Comparison of ENCODE assay signal across 1 cellular context in the genomic region with DNA sequence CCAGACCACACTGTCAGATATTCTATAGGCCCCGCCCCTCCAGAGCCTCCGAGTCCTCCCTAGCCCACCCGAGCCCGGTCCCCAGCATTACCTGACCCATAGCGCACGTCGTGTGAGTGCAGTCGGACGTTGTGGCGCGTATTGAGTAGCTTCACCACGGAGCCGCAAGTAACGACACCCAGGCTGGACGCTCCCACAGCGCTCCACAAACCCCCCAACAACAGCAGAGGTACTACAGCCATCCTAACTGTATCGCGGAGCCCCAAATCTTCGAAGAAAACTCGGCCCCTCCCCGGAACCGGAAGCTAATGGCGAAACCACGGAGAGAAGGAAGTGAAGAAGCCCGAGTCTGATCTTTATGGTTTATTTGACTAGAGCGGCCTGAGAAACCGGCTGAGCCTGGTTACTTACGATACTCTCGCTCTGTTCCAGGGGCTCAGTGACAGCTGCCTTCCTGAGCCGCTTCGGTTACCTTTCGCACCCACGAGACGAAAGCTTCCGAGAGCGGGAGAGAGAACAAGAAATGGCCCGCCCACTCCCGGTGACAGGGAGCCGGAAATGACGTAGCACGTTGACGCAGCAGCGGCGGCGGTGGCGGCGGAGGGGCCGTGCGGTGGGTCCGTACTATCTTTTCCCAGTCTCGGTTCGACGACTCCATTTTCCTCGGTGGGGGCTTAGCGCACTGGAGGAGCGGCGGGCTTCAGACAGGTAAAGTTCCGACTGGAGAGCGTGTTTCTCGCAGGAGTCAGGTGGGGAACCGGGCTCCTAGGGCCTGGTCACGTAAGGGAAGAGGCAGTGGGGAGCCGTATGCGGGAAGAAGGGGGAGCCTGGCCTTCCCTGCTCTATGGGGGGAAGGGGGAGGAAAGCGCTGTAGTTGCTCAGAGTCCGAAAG.
TF ChIP-seq lines count a peak whose summit lies in the region.

A gene with protein sequence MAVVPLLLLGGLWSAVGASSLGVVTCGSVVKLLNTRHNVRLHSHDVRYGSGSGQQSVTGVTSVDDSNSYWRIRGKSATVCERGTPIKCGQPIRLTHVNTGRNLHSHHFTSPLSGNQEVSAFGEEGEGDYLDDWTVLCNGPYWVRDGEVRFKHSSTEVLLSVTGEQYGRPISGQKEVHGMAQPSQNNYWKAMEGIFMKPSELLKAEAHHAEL (minus strand): TSS at position 272 of the 892 bp plus-strand sequence. CDS start 30 bp downstream, at position 242.
A gene (plus strand): TSS at position 571 of the 892 bp plus-strand sequence. CDS start 11,197 bp downstream, outside the sequence.

TF ChIP-seq in K562, 482 proteins besides CTCF, POLR2A, EP300 and RAD21 (continued from another document and continues in another):
- TF ChIP-seq, protein P1, sequence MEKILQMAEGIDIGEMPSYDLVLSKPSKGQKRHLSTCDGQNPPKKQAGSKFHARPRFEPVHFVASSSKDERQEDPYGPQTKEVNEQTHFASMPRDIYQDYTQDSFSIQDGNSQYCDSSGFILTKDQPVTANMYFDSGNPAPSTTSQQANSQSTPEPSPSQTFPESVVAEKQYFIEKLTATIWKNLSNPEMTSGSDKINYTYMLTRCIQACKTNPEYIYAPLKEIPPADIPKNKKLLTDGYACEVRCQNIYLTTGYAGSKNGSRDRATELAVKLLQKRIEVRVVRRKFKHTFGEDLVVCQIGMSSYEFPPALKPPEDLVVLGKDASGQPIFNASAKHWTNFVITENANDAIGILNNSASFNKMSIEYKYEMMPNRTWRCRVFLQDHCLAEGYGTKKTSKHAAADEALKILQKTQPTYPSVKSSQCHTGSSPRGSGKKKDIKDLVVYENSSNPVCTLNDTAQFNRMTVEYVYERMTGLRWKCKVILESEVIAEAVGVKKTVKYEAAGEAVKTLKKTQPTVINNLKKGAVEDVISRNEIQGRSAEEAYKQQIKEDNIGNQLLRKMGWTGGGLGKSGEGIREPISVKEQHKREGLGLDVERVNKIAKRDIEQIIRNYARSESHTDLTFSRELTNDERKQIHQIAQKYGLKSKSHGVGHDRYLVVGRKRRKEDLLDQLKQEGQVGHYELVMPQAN (IDR thresholded peaks at IDR 0.05; ENCODE audit: borderline replicate concordance), result peak; percentile 94
- TF ChIP-seq ZNF444 (CRISPR knock-in tag; IDR thresholded peaks at IDR 0.05), result no peak
- peak; percentile 96 for TF ChIP-seq POLR2G (IDR thresholded peaks at IDR 0.05; ENCODE audit: low read depth, low read length)
- no peak for TF ChIP-seq ZNF224 (CRISPR knock-in tag; IDR thresholded peaks at IDR 0.05)
- no peak; the same call in 1 of the 2 replicates for TF ChIP-seq FOXK1 (CRISPR knock-in tag; IDR thresholded peaks at IDR 0.05; ENCODE audit: borderline replicate concordance)
- no peak for TF ChIP-seq ETS2 (tag; IDR thresholded peaks at IDR 0.05; ENCODE audit: borderline replicate concordance, poor library complexity, severe bottlenecking)
- TF ChIP-seq ZNF184 (CRISPR knock-in tag; IDR thresholded peaks at IDR 0.05), result no peak
- TF ChIP-seq, protein P2, sequence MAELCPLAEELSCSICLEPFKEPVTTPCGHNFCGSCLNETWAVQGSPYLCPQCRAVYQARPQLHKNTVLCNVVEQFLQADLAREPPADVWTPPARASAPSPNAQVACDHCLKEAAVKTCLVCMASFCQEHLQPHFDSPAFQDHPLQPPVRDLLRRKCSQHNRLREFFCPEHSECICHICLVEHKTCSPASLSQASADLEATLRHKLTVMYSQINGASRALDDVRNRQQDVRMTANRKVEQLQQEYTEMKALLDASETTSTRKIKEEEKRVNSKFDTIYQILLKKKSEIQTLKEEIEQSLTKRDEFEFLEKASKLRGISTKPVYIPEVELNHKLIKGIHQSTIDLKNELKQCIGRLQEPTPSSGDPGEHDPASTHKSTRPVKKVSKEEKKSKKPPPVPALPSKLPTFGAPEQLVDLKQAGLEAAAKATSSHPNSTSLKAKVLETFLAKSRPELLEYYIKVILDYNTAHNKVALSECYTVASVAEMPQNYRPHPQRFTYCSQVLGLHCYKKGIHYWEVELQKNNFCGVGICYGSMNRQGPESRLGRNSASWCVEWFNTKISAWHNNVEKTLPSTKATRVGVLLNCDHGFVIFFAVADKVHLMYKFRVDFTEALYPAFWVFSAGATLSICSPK (IDR thresholded peaks at IDR 0.05; ENCODE audit: borderline replicate concordance), result no peak
- no peak for TF ChIP-seq ZNF764 (CRISPR knock-in tag; IDR thresholded peaks at IDR 0.05; ENCODE audit: low read depth)
- no peak for TF ChIP-seq HDAC6 (IDR thresholded peaks at IDR 0.05; ENCODE audit: low read depth, low read length)
- TF ChIP-seq POLR2AphosphoS5 (IDR thresholded peaks at IDR 0.05; ENCODE audit: control insufficient read depth, insufficient read depth, low read depth, low read length), result peak; percentile 85
- peak; percentile 22 to 88 (median 40) for TF ChIP-seq YY1 (IDR thresholded peaks at IDR 0.05; ENCODE audit: borderline replicate concordance in 1 of 3, control insufficient read depth in 1 of 3, extremely low read depth in 1 of 3, insufficient read depth in 3 of 3, insufficient read length in 1 of 3, insufficient replicate concordance in 2 of 3, low read depth in 1 of 3, low read length in 2 of 3)
- peak; percentile 86; the same call in 1 of the 2 replicates for TF ChIP-seq CBX1 (IDR thresholded peaks at IDR 0.05; ENCODE audit: low read depth)
- no peak for TF ChIP-seq PCBP2 (IDR thresholded peaks at IDR 0.05; ENCODE audit: low read depth, low read length, poor library complexity, severe bottlenecking)
- no peak for TF ChIP-seq HDAC3 (IDR thresholded peaks at IDR 0.05; ENCODE audit: borderline replicate concordance, partially characterized antibody)
- peak; percentile 90 for TF ChIP-seq ELF1 (tag; IDR thresholded peaks at IDR 0.05)
- TF ChIP-seq, protein P3, sequence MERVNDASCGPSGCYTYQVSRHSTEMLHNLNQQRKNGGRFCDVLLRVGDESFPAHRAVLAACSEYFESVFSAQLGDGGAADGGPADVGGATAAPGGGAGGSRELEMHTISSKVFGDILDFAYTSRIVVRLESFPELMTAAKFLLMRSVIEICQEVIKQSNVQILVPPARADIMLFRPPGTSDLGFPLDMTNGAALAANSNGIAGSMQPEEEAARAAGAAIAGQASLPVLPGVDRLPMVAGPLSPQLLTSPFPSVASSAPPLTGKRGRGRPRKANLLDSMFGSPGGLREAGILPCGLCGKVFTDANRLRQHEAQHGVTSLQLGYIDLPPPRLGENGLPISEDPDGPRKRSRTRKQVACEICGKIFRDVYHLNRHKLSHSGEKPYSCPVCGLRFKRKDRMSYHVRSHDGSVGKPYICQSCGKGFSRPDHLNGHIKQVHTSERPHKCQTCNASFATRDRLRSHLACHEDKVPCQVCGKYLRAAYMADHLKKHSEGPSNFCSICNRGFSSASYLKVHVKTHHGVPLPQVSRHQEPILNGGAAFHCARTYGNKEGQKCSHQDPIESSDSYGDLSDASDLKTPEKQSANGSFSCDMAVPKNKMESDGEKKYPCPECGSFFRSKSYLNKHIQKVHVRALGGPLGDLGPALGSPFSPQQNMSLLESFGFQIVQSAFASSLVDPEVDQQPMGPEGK (CRISPR knock-in tag; IDR thresholded peaks at IDR 0.05; ENCODE audit: borderline replicate concordance), result no peak
- TF ChIP-seq FOXA3 (CRISPR knock-in tag; conservative IDR thresholded peaks at IDR 0.05 in 1 of 2, IDR thresholded peaks at IDR 0.05 in 1 of 2), result 0 out of 4 replicates have a peak, but pooled peaks of 1 of the 2 experiments have one; percentile 31
- TF ChIP-seq NCOA1 (IDR thresholded peaks at IDR 0.05; ENCODE audit: low read depth), result peak; percentile 62; the same call in 1 of the 2 replicates
- peak; percentile 92 for TF ChIP-seq EGR1 (conservative IDR thresholded peaks at IDR 0.05)
- no peak for TF ChIP-seq XRCC3 (IDR thresholded peaks at IDR 0.05)
- TF ChIP-seq, protein P4, sequence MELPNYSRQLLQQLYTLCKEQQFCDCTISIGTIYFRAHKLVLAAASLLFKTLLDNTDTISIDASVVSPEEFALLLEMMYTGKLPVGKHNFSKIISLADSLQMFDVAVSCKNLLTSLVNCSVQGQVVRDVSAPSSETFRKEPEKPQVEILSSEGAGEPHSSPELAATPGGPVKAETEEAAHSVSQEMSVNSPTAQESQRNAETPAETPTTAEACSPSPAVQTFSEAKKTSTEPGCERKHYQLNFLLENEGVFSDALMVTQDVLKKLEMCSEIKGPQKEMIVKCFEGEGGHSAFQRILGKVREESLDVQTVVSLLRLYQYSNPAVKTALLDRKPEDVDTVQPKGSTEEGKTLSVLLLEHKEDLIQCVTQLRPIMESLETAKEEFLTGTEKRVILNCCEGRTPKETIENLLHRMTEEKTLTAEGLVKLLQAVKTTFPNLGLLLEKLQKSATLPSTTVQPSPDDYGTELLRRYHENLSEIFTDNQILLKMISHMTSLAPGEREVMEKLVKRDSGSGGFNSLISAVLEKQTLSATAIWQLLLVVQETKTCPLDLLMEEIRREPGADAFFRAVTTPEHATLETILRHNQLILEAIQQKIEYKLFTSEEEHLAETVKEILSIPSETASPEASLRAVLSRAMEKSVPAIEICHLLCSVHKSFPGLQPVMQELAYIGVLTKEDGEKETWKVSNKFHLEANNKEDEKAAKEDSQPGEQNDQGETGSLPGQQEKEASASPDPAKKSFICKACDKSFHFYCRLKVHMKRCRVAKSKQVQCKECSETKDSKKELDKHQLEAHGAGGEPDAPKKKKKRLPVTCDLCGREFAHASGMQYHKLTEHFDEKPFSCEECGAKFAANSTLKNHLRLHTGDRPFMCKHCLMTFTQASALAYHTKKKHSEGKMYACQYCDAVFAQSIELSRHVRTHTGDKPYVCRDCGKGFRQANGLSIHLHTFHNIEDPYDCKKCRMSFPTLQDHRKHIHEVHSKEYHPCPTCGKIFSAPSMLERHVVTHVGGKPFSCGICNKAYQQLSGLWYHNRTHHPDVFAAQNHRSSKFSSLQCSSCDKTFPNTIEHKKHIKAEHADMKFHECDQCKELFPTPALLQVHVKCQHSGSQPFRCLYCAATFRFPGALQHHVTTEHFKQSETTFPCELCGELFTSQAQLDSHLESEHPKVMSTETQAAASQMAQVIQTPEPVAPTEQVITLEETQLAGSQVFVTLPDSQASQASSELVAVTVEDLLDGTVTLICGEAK (IDR thresholded peaks at IDR 0.05), result peak; percentile 97
- TF ChIP-seq, protein P4 (CRISPR knock-in tag; IDR thresholded peaks at IDR 0.05), result no peak
- TF ChIP-seq, protein P5, sequence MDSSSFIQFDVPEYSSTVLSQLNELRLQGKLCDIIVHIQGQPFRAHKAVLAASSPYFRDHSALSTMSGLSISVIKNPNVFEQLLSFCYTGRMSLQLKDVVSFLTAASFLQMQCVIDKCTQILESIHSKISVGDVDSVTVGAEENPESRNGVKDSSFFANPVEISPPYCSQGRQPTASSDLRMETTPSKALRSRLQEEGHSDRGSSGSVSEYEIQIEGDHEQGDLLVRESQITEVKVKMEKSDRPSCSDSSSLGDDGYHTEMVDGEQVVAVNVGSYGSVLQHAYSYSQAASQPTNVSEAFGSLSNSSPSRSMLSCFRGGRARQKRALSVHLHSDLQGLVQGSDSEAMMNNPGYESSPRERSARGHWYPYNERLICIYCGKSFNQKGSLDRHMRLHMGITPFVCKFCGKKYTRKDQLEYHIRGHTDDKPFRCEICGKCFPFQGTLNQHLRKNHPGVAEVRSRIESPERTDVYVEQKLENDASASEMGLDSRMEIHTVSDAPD (CRISPR knock-in tag; IDR thresholded peaks at IDR 0.05), result no peak
- TF ChIP-seq ZBTB7A (IDR thresholded peaks at IDR 0.05; ENCODE audit: borderline replicate concordance, control insufficient read depth, low read depth, low read length), result peak; percentile 93
- no peak for TF ChIP-seq ZNF766 (CRISPR knock-in tag; conservative IDR thresholded peaks at IDR 0.05)
- TF ChIP-seq DIDO1 (tag; IDR thresholded peaks at IDR 0.05; ENCODE audit: low read depth), result peak; percentile 92
- no peak for TF ChIP-seq PRMT5 (CRISPR knock-in tag; IDR thresholded peaks at IDR 0.05)
- TF ChIP-seq, protein P6, sequence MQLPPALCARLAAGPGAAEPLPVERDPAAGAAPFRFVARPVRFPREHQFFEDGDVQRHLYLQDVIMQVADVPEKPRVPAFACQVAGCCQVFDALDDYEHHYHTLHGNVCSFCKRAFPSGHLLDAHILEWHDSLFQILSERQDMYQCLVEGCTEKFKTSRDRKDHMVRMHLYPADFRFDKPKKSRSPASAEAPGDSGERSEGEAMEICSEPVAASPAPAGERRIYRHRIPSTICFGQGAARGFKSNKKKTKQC (CRISPR knock-in tag; IDR thresholded peaks at IDR 0.05), result peak; percentile 87
- TF ChIP-seq NCOR1 (IDR thresholded peaks at IDR 0.05), result no peak
- peak; percentile 98 for TF ChIP-seq GABPA (tag; conservative IDR thresholded peaks at IDR 0.05; ENCODE audit: low read depth)
- TF ChIP-seq, protein P7, sequence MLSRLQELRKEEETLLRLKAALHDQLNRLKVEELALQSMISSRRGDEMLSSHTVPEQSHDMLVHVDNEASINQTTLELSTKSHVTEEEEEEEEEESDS (CRISPR knock-in tag; IDR thresholded peaks at IDR 0.05), result no peak
- no peak for TF ChIP-seq ZNF175 (CRISPR knock-in tag; IDR thresholded peaks at IDR 0.05; ENCODE audit: low read depth)
- TF ChIP-seq GTF2A2 (tag; IDR thresholded peaks at IDR 0.05), result no peak
- peak; percentile 82 for TF ChIP-seq POLR2H (tag; IDR thresholded peaks at IDR 0.05; ENCODE audit: low read depth)
